In the genomic region with DNA sequence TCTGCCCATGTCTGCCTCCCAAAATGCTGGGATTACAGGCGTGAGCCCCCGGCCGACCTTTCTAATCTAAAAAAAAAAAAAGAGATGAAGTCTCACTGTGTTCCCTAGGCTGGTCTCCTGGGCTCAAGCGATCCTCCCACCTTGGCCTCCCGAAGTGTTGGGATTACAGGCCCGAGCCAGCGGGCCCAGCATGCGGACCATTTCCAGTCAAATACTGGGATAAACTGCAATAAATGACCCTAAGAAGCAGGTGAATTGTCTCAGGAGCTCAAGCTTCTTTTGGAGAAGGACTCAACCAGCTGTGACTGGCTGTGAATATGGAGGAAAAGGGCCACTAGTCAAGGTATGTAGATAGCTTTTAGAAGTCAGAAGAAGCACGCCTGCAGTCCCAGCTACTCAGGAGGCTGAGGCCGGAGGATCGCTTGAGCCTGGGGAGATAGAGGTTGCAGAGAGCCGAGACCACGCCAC, we compare ENCODE assay signal across 8 cellular contexts. TPM values are rescaled to one million over a fixed set of nuclear protein-coding genes. Genes with fewer than 3 reads are reported as not detected.
DNase-seq lines count a peak whose midpoint lies in the region; ATAC-seq and TF ChIP-seq lines count a peak whose summit lies in the region.

No MANE protein-coding gene starts in this region.

- peak overlapping the region; percentile 100 for H3K27ac ChIP-seq in mucosa of rectum (ENCODE audit: low read depth in 2 of 2, low read length in 2 of 2)

- H3K9me3 Mint-ChIP-seq in MCF 10A (ENCODE audit: unreplicated experiment) = no peaks in the 10 kb centered on the region

- no peaks in the 10 kb centered on the region for H3K36me3 ChIP-seq in BE2C
- H3K36me3 ChIP-seq in mucosa of rectum (ENCODE audit: control insufficient read depth in 2 of 2, insufficient read depth in 2 of 2, low read length in 2 of 2) = no peaks in the 10 kb centered on the region

- H3K9me3 ChIP-seq in BE2C = no peaks in the 10 kb centered on the region
- H3K9me3 ChIP-seq in mucosa of rectum (ENCODE audit: control insufficient read depth in 2 of 2, low read length in 2 of 2) = no peaks in the 10 kb centered on the region

- CTCF ChIA-PET in MCF 10A (lab: Yijun Ruan, JAX) = interaction anchor here (0.5 to 4.2 kb wide), 13 partner anchors 18 to 1755 kb away, joined by 3 to 32 read pairs (median 3); no protein-coding TSS in a partner anchor

- peaks cover 6% of the 10 kb centered on the region for H3K4me1 Mint-ChIP-seq in MCF 10A (ENCODE audit: insufficient read depth, unreplicated experiment)

- H3K4me3 ChIP-seq in BE2C (ENCODE audit: low read depth, low read length) (peak overlapping the region; percentile 62), mucosa of rectum (ENCODE audit: low read length in 2 of 2) (peak overlapping the region; percentile 71 to 92)

- POLR2A ChIA-PET in MCF 10A (lab: Yijun Ruan, JAX) = interaction anchor here (0.6 to 4.4 kb wide), 8 partner anchors 8 to 181 kb away, joined by 3 to 45 read pairs (median 4); no protein-coding TSS in a partner anchor

- H3K9ac ChIP-seq in mucosa of rectum (ENCODE audit: low read depth in 1 of 2, low read length in 2 of 2) = peak overlapping the region; percentile 67 to 80

- TF ChIP-seq CTCF in BE2C (IDR thresholded peaks at IDR 0.05; ENCODE audit: low read depth, low read length) (no peak), MCF 10A (IDR thresholded peaks at IDR 0.05; ENCODE audit: unreplicated experiment) (no peak)

- H3K36me3 Mint-ChIP-seq in MCF 10A (ENCODE audit: insufficient read depth, unreplicated experiment) = no peaks in the 10 kb centered on the region

- DNase-seq in BE2C (no peak), MCF 10A (ENCODE audit: unreplicated experiment) (no peak), NCI-H2081 treated with DMSO at 0.1 percent for 48 hours (lab: John Stamatoyannopoulos, UW) (no peak), sciatic nerve (ENCODE audit: low spot score) (no peak)

- peak; percentile 3 for ATAC-seq in HG03354 (IDR thresholded peaks at IDR 0.05; ENCODE audit: poor library complexity, severe bottlenecking, unreplicated experiment)
- no peak for ATAC-seq in GM18873 (IDR thresholded peaks at IDR 0.05; ENCODE audit: low FRiP score, unreplicated experiment)
- no peak for ATAC-seq in GM18520 (IDR thresholded peaks at IDR 0.05; ENCODE audit: unreplicated experiment)
- ATAC-seq in sciatic nerve = no peak

- H3K27me3 ChIP-seq in BE2C (no peaks in the 10 kb centered on the region), mucosa of rectum (ENCODE audit: control insufficient read depth in 2 of 2, insufficient read depth in 2 of 2, low read length in 2 of 2) (no peaks in the 10 kb centered on the region)

- H3K27me3 Mint-ChIP-seq in MCF 10A (ENCODE audit: insufficient read depth, unreplicated experiment) = no peaks in the 10 kb centered on the region

- H3K4me1 ChIP-seq in BE2C (no peaks in the 10 kb centered on the region), mucosa of rectum (ENCODE audit: control insufficient read depth in 2 of 2, insufficient read depth in 2 of 2, low read length in 2 of 2) (peaks cover 2 to 15% of the 10 kb centered on the region in 2 donors)

- peak overlapping the region; percentile 82 for H3K4me3 Mint-ChIP-seq in MCF 10A (ENCODE audit: unreplicated experiment)

- intact Hi-C loops in MCF 10A (cut with micrococcal nuclease) = loop anchor here (5.0 to 10.0 kb wide), 5 partner anchors 131 to 1649 kb away; partner anchors contain the start of gene CCNY
- intact Hi-C loops in sciatic nerve (cut with DNase I) = no loop called here

- H3K27ac Mint-ChIP-seq in MCF 10A (ENCODE audit: low read depth, unreplicated experiment) = peak overlapping the region; percentile 97

- BruUV-seq in MCF 10A (replicated peaks; lab: Mats Ljungman, UMichigan) = TSS peak; percentile 83

RNA-seq across cellular contexts. Expression of gene CREM, which starts 0.6 kb away (rescaled TPM):
- polyA plus RNA-seq in BE2C (2012; ENCODE audit: insufficient read depth, insufficient read length, low read depth) = 23.3 TPM
- total RNA-seq in MCF 10A (2022) (30.2 and 31.3 TPM in 2 replicates), sciatic nerve (59.5 TPM)

RNA-seq across cellular contexts. Expression of gene CUL2, which starts 36.0 kb away (rescaled TPM):
- 21.4 TPM for polyA plus RNA-seq in BE2C (2012; ENCODE audit: insufficient read depth, insufficient read length, low read depth)
- 30.7 and 30.9 TPM in 2 replicates for total RNA-seq in MCF 10A (2022)
- 32.5 TPM for total RNA-seq in sciatic nerve
